In the genomic region with DNA sequence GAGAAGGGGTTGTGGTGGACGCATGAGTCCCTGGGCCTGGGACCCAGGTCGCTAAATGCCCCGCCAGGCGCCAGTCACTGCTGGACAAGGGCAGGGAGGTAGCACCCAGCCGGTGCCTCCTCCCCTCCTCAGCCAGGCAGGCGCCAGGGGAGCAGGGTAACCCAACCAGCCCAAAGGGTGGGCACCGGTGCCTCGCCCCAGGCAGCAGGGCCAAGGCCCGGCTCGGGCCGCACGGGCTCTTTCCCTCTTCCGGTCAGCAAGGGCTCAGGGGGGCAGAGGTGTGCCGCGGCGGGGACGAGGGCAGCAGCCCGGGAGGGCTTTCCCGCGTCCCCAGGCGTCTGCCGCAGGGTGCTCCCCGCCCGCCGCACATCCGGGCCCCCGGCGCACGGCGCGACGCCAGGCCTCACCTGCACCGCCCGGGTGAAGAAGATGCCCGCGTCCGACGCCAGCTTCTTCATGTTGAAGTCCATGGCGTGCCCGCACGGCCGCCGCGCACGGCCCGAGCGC, we compare ENCODE assay signal across 1 cellular context.
TF ChIP-seq lines count a peak whose summit lies in the region.

No MANE protein-coding gene starts in this region.

TF ChIP-seq in K562, 482 proteins besides CTCF, POLR2A, EP300 and RAD21 (continued from another document):
- no peak for TF ChIP-seq GTF3C2 (IDR thresholded peaks at IDR 0.05; ENCODE audit: borderline replicate concordance, extremely low read depth, insufficient read length)
- TF ChIP-seq CXXC5 (CRISPR knock-in tag; IDR thresholded peaks at IDR 0.05) = peak; percentile 83
- peak; percentile 69 for TF ChIP-seq SAP30 (IDR thresholded peaks at IDR 0.05; ENCODE audit: borderline replicate concordance, insufficient read depth, low read depth, low read length, poor library complexity, severe bottlenecking)
- TF ChIP-seq ZNF146 (CRISPR knock-in tag; IDR thresholded peaks at IDR 0.05; ENCODE audit: unreplicated experiment) = no peak
- 0 out of 2 replicates have a peak, but pooled peaks have one; percentile 20 for TF ChIP-seq HDGF (IDR thresholded peaks at IDR 0.05)
- TF ChIP-seq FOSL1 (tag; conservative IDR thresholded peaks at IDR 0.05) = 0 out of 2 replicates have a peak, but pooled peaks have one; percentile 28
- TF ChIP-seq ZBTB34 (CRISPR knock-in tag; IDR thresholded peaks at IDR 0.05) = no peak
- TF ChIP-seq ATF6 (CRISPR knock-in tag; IDR thresholded peaks at IDR 0.05) = no peak
- no peak; the same call in 1 of the 2 replicates for TF ChIP-seq POLR2G (IDR thresholded peaks at IDR 0.05; ENCODE audit: low read depth, low read length)
- TF ChIP-seq NR2C1 (IDR thresholded peaks at IDR 0.05) = no peak
- no peak for TF ChIP-seq NR2C1 (tag; IDR thresholded peaks at IDR 0.05)
- TF ChIP-seq, protein P1, sequence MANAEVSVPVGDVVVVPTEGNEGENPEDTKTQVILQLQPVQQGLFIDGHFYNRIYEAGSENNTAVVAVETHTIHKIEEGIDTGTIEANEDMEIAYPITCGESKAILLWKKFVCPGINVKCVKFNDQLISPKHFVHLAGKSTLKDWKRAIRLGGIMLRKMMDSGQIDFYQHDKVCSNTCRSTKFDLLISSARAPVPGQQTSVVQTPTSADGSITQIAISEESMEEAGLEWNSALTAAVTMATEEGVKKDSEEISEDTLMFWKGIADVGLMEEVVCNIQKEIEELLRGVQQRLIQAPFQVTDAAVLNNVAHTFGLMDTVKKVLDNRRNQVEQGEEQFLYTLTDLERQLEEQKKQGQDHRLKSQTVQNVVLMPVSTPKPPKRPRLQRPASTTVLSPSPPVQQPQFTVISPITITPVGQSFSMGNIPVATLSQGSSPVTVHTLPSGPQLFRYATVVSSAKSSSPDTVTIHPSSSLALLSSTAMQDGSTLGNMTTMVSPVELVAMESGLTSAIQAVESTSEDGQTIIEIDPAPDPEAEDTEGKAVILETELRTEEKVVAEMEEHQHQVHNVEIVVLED (CRISPR knock-in tag; IDR thresholded peaks at IDR 0.05) = no peak
- TF ChIP-seq NR2C2 (CRISPR knock-in tag; IDR thresholded peaks at IDR 0.05) = no peak
- peak; percentile 28; the same call in 1 of the 2 replicates for TF ChIP-seq NR2C2 (tag; IDR thresholded peaks at IDR 0.05)
- TF ChIP-seq L3MBTL2 (IDR thresholded peaks at IDR 0.05) = peak; percentile 75
- peak; percentile 6 for TF ChIP-seq HMGN3 (IDR thresholded peaks at IDR 0.05; ENCODE audit: borderline replicate concordance, extremely low read depth, insufficient read length, low read depth, low read length)
- TF ChIP-seq POU5F1 (IDR thresholded peaks at IDR 0.05; ENCODE audit: borderline replicate concordance, low read depth, low read length, partially characterized antibody) = no peak
- TF ChIP-seq ZKSCAN8 (CRISPR knock-in tag; IDR thresholded peaks at IDR 0.05) = no peak
- TF ChIP-seq MYC (IDR thresholded peaks at IDR 0.05; ENCODE audit: low read depth, low read length) = no peak
- peak; percentile 65; the same call in 1 of the 2 replicates for TF ChIP-seq MYC (CRISPR knock-in tag; IDR thresholded peaks at IDR 0.05; ENCODE audit: borderline replicate concordance, low read depth)
- peak; percentile 60 for TF ChIP-seq RB1 (IDR thresholded peaks at IDR 0.05; ENCODE audit: low read depth)
- no peak for TF ChIP-seq ATF1 (CRISPR knock-in tag; IDR thresholded peaks at IDR 0.05)
- peak; percentile 28; the same call in 1 of the 2 replicates for TF ChIP-seq ATF1 (tag; IDR thresholded peaks at IDR 0.05)
TF ChIP-seq in K562: peak in this region for 39.
